ENCODE assay signal across 22 cellular contexts in genomic region chr1:111488669-111489068, GRCh38. TPM values are rescaled to one million over a fixed set of nuclear protein-coding genes. Genes with fewer than 3 reads are reported as not detected.
DNase-seq lines count a peak whose midpoint lies in the region; ATAC-seq and TF ChIP-seq lines count a peak whose summit lies in the region.
"Had no signal": no experiment of that assay in that cellular context is flagged by ENCODE, and none has a peak within 500 bp of the region (broad histone marks: within the 10 kb centered on the region; RNA-seq: fewer than 3 reads in every experiment).

No MANE protein-coding gene starts in this region.

- H3K36me3 ChIP-seq in esophagus muscularis mucosa (no peaks in the 10 kb centered on the region), neutrophil (no peaks in the 10 kb centered on the region)
- H3K36me3 ChIP-seq: BE2C, SJSA1 had no signal

- no peaks in the 10 kb centered on the region for H3K27me3 ChIP-seq in HL-60 (ENCODE audit: insufficient read depth, poor library complexity, severe bottlenecking)
- no peaks in the 10 kb centered on the region for H3K27me3 ChIP-seq in esophagus muscularis mucosa
- no peaks in the 10 kb centered on the region for H3K27me3 ChIP-seq in neutrophil
- H3K27me3 ChIP-seq: SJSA1 had no signal

- no peak for ATAC-seq in HG03095 (IDR thresholded peaks at IDR 0.05; ENCODE audit: unreplicated experiment)
- ATAC-seq in HG03139 (IDR thresholded peaks at IDR 0.05; ENCODE audit: unreplicated experiment): no peak
- no peak for ATAC-seq in GM19023 (IDR thresholded peaks at IDR 0.05; ENCODE audit: unreplicated experiment)
- ATAC-seq: HCT116, PC-3 had no signal

- H3K4me1 ChIP-seq in esophagus muscularis mucosa (peaks cover 0 to 8% (median 0%) of the 10 kb centered on the region in 4 donors), neutrophil (ENCODE audit: control insufficient read depth in 1 of 2, insufficient read depth in 1 of 2, low read depth in 1 of 2, low read length in 1 of 2) (peaks cover 53 to 56% of the 10 kb centered on the region in 2 experiments)
- H3K4me1 ChIP-seq: BE2C, SJSA1 had no signal

- intact Hi-C loops in esophagus muscularis mucosa (cut with DNase I): no loop called here

- H3K27ac ChIP-seq in HL-60 (replicated peaks) (peak overlapping the region; percentile 85), esophagus muscularis mucosa (replicated peaks in 1 of 4) (peak overlapping the region in 3 of 4 donors; percentile 16 to 61 (median 41)), neutrophil (peak overlapping the region; percentile 90)
- H3K27ac ChIP-seq: SJSA1 had no signal

- 92% methylated on average over 8 of the region's 9 CpGs for WGBS in esophagus muscularis mucosa

- H3K9me3 ChIP-seq in esophagus muscularis mucosa (no peaks in the 10 kb centered on the region), neutrophil (no peaks in the 10 kb centered on the region)
- H3K9me3 ChIP-seq: BE2C, SJSA1 had no signal

- no peak for TF ChIP-seq POLR2A in esophagus muscularis mucosa (IDR thresholded peaks at IDR 0.05; ENCODE audit: low read depth)

- no peak for TF ChIP-seq CTCF in HL-60 (IDR thresholded peaks at IDR 0.05; ENCODE audit: insufficient read depth, low read length)
- TF ChIP-seq CTCF in esophagus muscularis mucosa (IDR thresholded peaks at IDR 0.05): no peak
- TF ChIP-seq CTCF in neutrophil (IDR thresholded peaks at IDR 0.05): no peak

- TF ChIP-seq EP300 in esophagus muscularis mucosa (IDR thresholded peaks at IDR 0.05): no peak

- no peak for DNase-seq in HL-60 (ENCODE audit: low read depth in 1 of 2, low spot score in 1 of 2)
- DNase-seq in esophagus muscularis mucosa (ENCODE audit: extremely low spot score): peak; percentile 3
- peak; percentile 76 for DNase-seq in superior temporal gyrus (ENCODE audit: extremely low spot score)
- DNase-seq in activated CD4-positive, alpha-beta T cell treated with anti-CD3 and anti-CD28 coated beads, Interleukin-2, amount 50 U/mL, for 4 hours: no peak
- DNase-seq: 8988T; BE2C; CD8-positive, alpha-beta memory T cell; DMS79; KG1; NCI-H1048; NCI-H1436 treated with DMSO at 0.1 percent for 48 hours; NCI-H2029 treated with DMSO at 0.1 percent for 48 hours; NCI-H748 treated with DMSO at 0.1 percent for 48 hours; PC-3 had no signal

- no peak overlapping the region for H3K4me3 ChIP-seq in HL-60 (replicated peaks; ENCODE audit: insufficient read depth, low read length)
- no peak overlapping the region for H3K4me3 ChIP-seq in esophagus muscularis mucosa
- H3K4me3 ChIP-seq in neutrophil (ENCODE audit: low read depth in 1 of 2, low read length in 1 of 2): no peak overlapping the region
- H3K4me3 ChIP-seq: SJSA1 had no signal

RNA-seq across cellular contexts. Expression of gene ADORA3, which starts 14.8 kb away (rescaled TPM):
- 10 to 100 TPM in 1 of 4 donors, 1 to 10 TPM in 3; 4.9 to 13.3 (median 5.1) TPM for total RNA-seq in esophagus muscularis mucosa
- total RNA-seq: HepG2, NCI-H460, PC-3, SJSA1 had no signal

RNA-seq across cellular contexts. Expression of gene TMIGD3, which starts 14.8 kb away (rescaled TPM):
- total RNA-seq in esophagus muscularis mucosa: 1 to 10 TPM; 1.7 to 2.6 (median 2.3) TPM
- total RNA-seq: HepG2, NCI-H460, PC-3, SJSA1 had no signal

RNA-seq across cellular contexts. Expression of gene C1orf162, which starts 14.9 kb away (rescaled TPM):
- total RNA-seq in esophagus muscularis mucosa: 10 to 100 TPM in 3 of 4 donors, 1 to 10 TPM in 1; 7.5 to 23.0 (median 12.2) TPM
- total RNA-seq: SJSA1 had no signal

RNA-seq across cellular contexts. Expression of gene ATP5PB, which starts 39.4 kb away (rescaled TPM):
- total RNA-seq in esophagus muscularis mucosa: 100 to 1,000 TPM; 177 to 203 (median 192) TPM

RNA-seq across cellular contexts. Expression of gene WDR77, which starts 39.6 kb away (rescaled TPM):
- 10 to 100 TPM; 20.8 to 27.6 (median 25.7) TPM for total RNA-seq in esophagus muscularis mucosa

Comparison
In these comparisons a context has a peak if more than half of its experiments do, and no peak if none do; other contexts are left out.
1. DNase-seq: peak in esophagus muscularis mucosa (single experiment) and superior temporal gyrus (single experiment); none in HL-60 (0 of 2) and activated CD4-positive, alpha-beta T cell treated with anti-CD3 and anti-CD28 coated beads, Interleukin-2, amount 50 U/mL, for 4 hours (0 of 2).
2. Peak in every context shown above with its lines, with median percentiles within 50 percentile points of each other: H3K27ac ChIP-seq.